Comparison of ENCODE assay signal across 20 cellular contexts in the genomic region with DNA sequence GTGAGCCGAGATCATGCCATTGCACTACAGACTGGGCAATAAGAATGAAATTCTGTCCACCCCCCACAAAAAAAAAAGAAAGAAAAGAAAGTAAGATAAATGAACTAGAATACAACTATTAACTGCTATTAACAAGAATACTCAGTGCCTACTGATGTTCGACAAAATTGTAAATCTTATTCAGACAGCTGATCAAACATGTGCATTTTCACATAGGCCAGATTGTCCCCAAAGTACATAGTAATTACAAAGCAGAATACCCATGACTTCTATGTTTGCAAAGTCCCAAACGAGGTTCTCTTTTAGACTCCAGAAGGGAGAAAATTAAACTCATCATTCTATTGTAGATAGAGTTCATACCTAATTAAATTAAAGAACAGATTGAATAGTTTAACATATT.
A peak's percentile ranks its signal among the peaks of the same experiment; 100 is the strongest.
DNase-seq lines count a peak whose midpoint lies in the region; ATAC-seq and TF ChIP-seq lines count a peak whose summit lies in the region.
"Had no signal": no experiment of that assay in that cellular context is flagged by ENCODE, and none has a peak within 500 bp of the region (broad histone marks: within the 10 kb centered on the region; RNA-seq: fewer than 3 reads in every experiment).

No MANE protein-coding gene starts in this region.

- H3K4me3 ChIP-seq in KMS-11 (IDR thresholded peaks at IDR 0.05; ENCODE audit: insufficient read depth, low read depth, low read length) (no peak overlapping the region), body of pancreas (no peak overlapping the region)

- H3K4me1 ChIP-seq in KMS-11 (ENCODE audit: low read depth, poor library complexity, severe bottlenecking) (peaks cover 14% of the 10 kb centered on the region), body of pancreas (no peaks in the 10 kb centered on the region)
- H3K4me1 ChIP-seq: BE2C, Caco-2 had no signal

- H2AFZ ChIP-seq in KMS-11 (ENCODE audit: low read depth): no peak overlapping the region

- no peaks in the 10 kb centered on the region for H4K20me1 ChIP-seq in KMS-11 (ENCODE audit: insufficient read depth)

- H3K27ac ChIP-seq in KMS-11 (no peak overlapping the region; the same call in 1 of the 2 replicates), body of pancreas (no peak overlapping the region)
- H3K27ac ChIP-seq: HL-60 had no signal

- intact Hi-C loops in body of pancreas (cut with DNase I): no loop called here

- H3K36me3 ChIP-seq in KMS-11 (ENCODE audit: insufficient read depth): no peaks in the 10 kb centered on the region
- H3K36me3 ChIP-seq in body of pancreas (replicated peaks in 1 of 2; ENCODE audit: insufficient read depth in 1 of 2, low read depth in 2 of 2): no peaks in the 10 kb centered on the region
- H3K36me3 ChIP-seq: BE2C had no signal

- H3K9ac ChIP-seq in KMS-11: no peak overlapping the region

- WGBS in body of pancreas, 2 donors: 34 to 37% methylated on average over 3 of the region's 3 CpGs

- TF ChIP-seq CTCF in KMS-11 (conservative IDR thresholded peaks at IDR 0.05; ENCODE audit: low read depth, low read length) (no peak), body of pancreas (IDR thresholded peaks at IDR 0.05) (no peak)

- peak; percentile 71 for DNase-seq in NCI-H146 treated with DMSO at 0.1 percent for 48 hours (lab: John Stamatoyannopoulos, UW; ENCODE audit: unreplicated experiment)
- DNase-seq in NCI-H69 (lab: John Stamatoyannopoulos, UW): peak; percentile 81
- DNase-seq in body of pancreas: peak in 3 of 4 donors; percentile 16 to 40 (median 28)
- no peak for DNase-seq in stimulated activated naive CD8-positive, alpha-beta T cell treated with anti-CD3 and anti-CD28 coated beads, Interleukin-15, Interleukin-2, amounts not matched to agents 100 U/mL and 50 U/mL, for 24 hours
- DNase-seq in activated T-cell treated with anti-CD3 and anti-CD28 coated beads for 4 hours: no peak
- no peak for DNase-seq in activated CD4-positive, CD25-positive, alpha-beta regulatory T cell (lab: John Stamatoyannopoulos, UW)
- DNase-seq: ACHN; BE2C; C1 segment of cervical spinal cord; Caco-2; CD4-positive, CD25-positive, alpha-beta regulatory T cell; CD8-positive, alpha-beta memory T cell; DMS79 treated with DMSO at 0.1 percent for 48 hours; GF-D8; GOT3; H7; HFFc6 had no signal

- ATAC-seq in body of pancreas: peak; percentile 71
- ATAC-seq in stimulated activated naive CD8-positive, alpha-beta T cell treated with anti-CD3 and anti-CD28 coated beads, Interleukin-15, Interleukin-2, amounts not matched to agents 100 U/mL and 50 U/mL, for 24 hours: no peak
- ATAC-seq: HCT116 had no signal

- H3K79me2 ChIP-seq in KMS-11 (ENCODE audit: insufficient read depth, low read depth): no peaks in the 10 kb centered on the region

- H3K9me3 ChIP-seq in body of pancreas: no peaks in the 10 kb centered on the region
- H3K9me3 ChIP-seq: BE2C, Caco-2 had no signal

- TF ChIP-seq POLR2A in body of pancreas (IDR thresholded peaks at IDR 0.05): no peak

- H3K27me3 ChIP-seq in KMS-11 (ENCODE audit: insufficient read depth, low read depth) (no peaks in the 10 kb centered on the region), body of pancreas (no peaks in the 10 kb centered on the region)
- H3K27me3 ChIP-seq: BE2C had no signal

- peak overlapping the region; percentile 21; the same call in 1 of the 2 replicates for H3K4me2 ChIP-seq in KMS-11

Comparison
In these comparisons a context has a peak if more than half of its experiments do, and no peak if none do; other contexts are left out.
1. DNase-seq: peak in NCI-H146 treated with DMSO at 0.1 percent for 48 hours (single experiment), NCI-H69 (single experiment) and body of pancreas (3 of 4); none in stimulated activated naive CD8-positive, alpha-beta T cell treated with anti-CD3 and anti-CD28 coated beads, Interleukin-15, Interleukin-2, amounts not matched to agents 100 U/mL and 50 U/mL, for 24 hours (single experiment), activated T-cell treated with anti-CD3 and anti-CD28 coated beads for 4 hours (single experiment) and activated CD4-positive, CD25-positive, alpha-beta regulatory T cell (0 of 4).